ENCODE assay signal across 17 cellular contexts in genomic region chr2:64604929-64605550, GRCh38. TPM values are rescaled to one million over a fixed set of nuclear protein-coding genes. Genes with fewer than 3 reads are reported as not detected.
DNase-seq lines count a peak whose midpoint lies in the region; ATAC-seq, FAIRE-seq and TF ChIP-seq lines count a peak whose summit lies in the region.
"Had no signal": no experiment of that assay in that cellular context is flagged by ENCODE, and none has a peak within 500 bp of the region (broad histone marks: within the 10 kb centered on the region; RNA-seq: fewer than 3 reads in every experiment).

No MANE protein-coding gene starts in this region.

- DNase-seq in SK-N-SH (no peak), astrocyte of the spinal cord (ENCODE audit: low read depth, low spot score) (peak; percentile 23), keratinocyte (ENCODE audit: low read depth, low spot score) (no peak), stromal cell of bone marrow (ENCODE audit: low read depth) (peak; percentile 85), RCC 7860 (ENCODE audit: low spot score) (no peak), SKM-1 treated with dmso at 0.1 percent for 144 hours (lab: John Stamatoyannopoulos, UW; ENCODE audit: unreplicated experiment) (no peak)
- DNase-seq: activated CD4-positive, alpha-beta T cell treated with anti-CD3 and anti-CD28 coated beads, Interleukin-2, amount 50 U/mL, for 1 hour; activated naive CD4-positive, alpha-beta T cell treated with Interleukin-2 at 50 U/mL for 16 hours; DMS 273 treated with DMSO at 0.1 percent for 48 hours; H9; heart left ventricle; NCI-H1417; NK-92 treated with Interleukin-12 subunit alpha and Interleukin-12 subunit beta, amount 100 ng/mL, for 24 hours had no signal

- H3K9me3 ChIP-seq in SK-N-SH = no peaks in the 10 kb centered on the region
- H3K9me3 ChIP-seq in keratinocyte (ENCODE audit: control insufficient read depth, low read depth, low read length) = peaks cover 3% of the 10 kb centered on the region
- H3K9me3 ChIP-seq: tibial nerve had no signal

- WGBS in SK-N-SH (ENCODE audit: low lambda C conversion rate) = 68% methylated on average over 6 of the region's 6 CpGs

- H3K4me3 ChIP-seq in SK-N-SH (ENCODE audit: low read depth in 2 of 2, low read length in 1 of 2) (no peak overlapping the region), astrocyte of the spinal cord (ENCODE audit: low read depth, low read length) (no peak overlapping the region), keratinocyte (ENCODE audit: control insufficient read depth in 2 of 3, extremely low read depth in 1 of 3, insufficient read depth in 2 of 3, low read depth in 1 of 3, low read length in 3 of 3) (no peak overlapping the region)
- H3K4me3 ChIP-seq: heart left ventricle, tibial nerve had no signal

- H3K27me3 ChIP-seq in SK-N-SH (ENCODE audit: insufficient read depth) (no peaks in the 10 kb centered on the region), keratinocyte (ENCODE audit: control insufficient read depth, extremely low read depth, insufficient read depth, low read length) (no peaks in the 10 kb centered on the region)
- H3K27me3 ChIP-seq: heart left ventricle, tibial nerve had no signal

- no peaks in the 10 kb centered on the region for H3F3A ChIP-seq in SK-N-SH (replicated peaks; ENCODE audit: insufficient read depth)

- peaks cover 0 to 2% of the 10 kb centered on the region in 2 experiments; a peak in 1 of 4 replicates for H3K4me1 ChIP-seq in SK-N-SH (ENCODE audit: control insufficient read depth in 1 of 2, insufficient read depth in 2 of 2, low read depth in 1 of 2, low read length in 1 of 2)
- peaks cover 40% of the 10 kb centered on the region for H3K4me1 ChIP-seq in keratinocyte (ENCODE audit: control insufficient read depth, extremely low read depth, insufficient read depth, low read length)

- H3K27ac ChIP-seq in SK-N-SH (ENCODE audit: low read depth in 2 of 2, low read length in 1 of 2) = no peak overlapping the region
- peak overlapping the region; percentile 22 for H3K27ac ChIP-seq in keratinocyte (ENCODE audit: control insufficient read depth, insufficient read depth, low read length)
- H3K27ac ChIP-seq: heart left ventricle, tibial nerve had no signal

- H3K9me1 ChIP-seq in keratinocyte (ENCODE audit: control insufficient read depth, extremely low read depth, insufficient read depth, low read length) = no peaks in the 10 kb centered on the region

- H3K4me2 ChIP-seq in SK-N-SH (no peak overlapping the region), keratinocyte (ENCODE audit: control insufficient read depth, extremely low read depth, insufficient read depth, low read depth, low read length) (no peak overlapping the region)

- H2AFZ ChIP-seq in SK-N-SH (ENCODE audit: low read depth) (no peak overlapping the region), keratinocyte (ENCODE audit: control insufficient read depth, low read length) (no peak overlapping the region)

- ATAC-seq in SK-N-SH treated with all-trans-retinoic acid at 6 μM for 48 hours (peak; percentile 62; the same call in 2 of the 3 replicates), GM19035 (IDR thresholded peaks at IDR 0.05; ENCODE audit: unreplicated experiment) (no peak)
- ATAC-seq: heart left ventricle had no signal

- in situ Hi-C loops in astrocyte of the spinal cord (cut with HindIII; ENCODE audit: low sequenced_read_pairs) = no loop called here

- CTCF ChIA-PET in SK-N-SH (lab: Yijun Ruan, JAX) = interaction anchor here (0.8 to 1.2 kb wide), 2 partner anchors 13 to 268 kb away, joined by 3 to 4 read pairs; no protein-coding TSS in a partner anchor

- H3K36me3 ChIP-seq in SK-N-SH (replicated peaks in 1 of 2; ENCODE audit: control insufficient read depth in 1 of 2, insufficient read depth in 2 of 2, low read length in 1 of 2) (no peaks in the 10 kb centered on the region), keratinocyte (ENCODE audit: control insufficient read depth in 2 of 2, extremely low read depth in 1 of 2, insufficient read depth in 2 of 2, low read length in 2 of 2) (no peaks in the 10 kb centered on the region)
- H3K36me3 ChIP-seq: heart left ventricle, tibial nerve had no signal

- POLR2A ChIA-PET in SK-N-SH (lab: Yijun Ruan, JAX) = no interaction called here

- FAIRE-seq in keratinocyte (lab: Jason Lieb, UNC) (no peak), RCC 7860 (lab: Jason Lieb, UNC) (no peak)
- FAIRE-seq: A204.1 had no signal

- no peak for TF ChIP-seq RAD21 in SK-N-SH (IDR thresholded peaks at IDR 0.05; ENCODE audit: low read length)

- H4K20me1 ChIP-seq in SK-N-SH (ENCODE audit: insufficient read depth) (no peaks in the 10 kb centered on the region), keratinocyte (ENCODE audit: control insufficient read depth, extremely low read depth, insufficient read depth, low read length) (no peaks in the 10 kb centered on the region)

- H3K9ac ChIP-seq in SK-N-SH (no peak overlapping the region), keratinocyte (ENCODE audit: control insufficient read depth, extremely low read depth, insufficient read depth, low read length) (no peak overlapping the region)

- dilution Hi-C loops in keratinocyte (cut with MboI; ENCODE audit: extremely low pct_ligation_motif_present, low sequenced_read_pairs) = no loop called here

- TF ChIP-seq EP300 in SK-N-SH (IDR thresholded peaks at IDR 0.05; ENCODE audit: borderline replicate concordance in 1 of 2, low read depth in 1 of 2, low read length in 1 of 2) = no peak

- H3K9me2 ChIP-seq in SK-N-SH = no peaks in the 10 kb centered on the region

- no peaks in the 10 kb centered on the region for H3K79me2 ChIP-seq in SK-N-SH (ENCODE audit: insufficient read depth)
- H3K79me2 ChIP-seq in keratinocyte (ENCODE audit: control insufficient read depth, insufficient read depth, low read length) = no peaks in the 10 kb centered on the region

- no peak for TF ChIP-seq CTCF in SK-N-SH (IDR thresholded peaks at IDR 0.05)
- TF ChIP-seq CTCF in astrocyte of the spinal cord (IDR thresholded peaks at IDR 0.05; ENCODE audit: low read depth, low read length) = no peak
- no peak for TF ChIP-seq CTCF in keratinocyte (optimal IDR thresholded peaks at IDR 0.05 in 1 of 3, IDR thresholded peaks at IDR 0.05 in 1 of 3, conservative IDR thresholded peaks at IDR 0.05 in 1 of 3; ENCODE audit: extremely low read depth in 1 of 3, insufficient read depth in 2 of 3, low read length in 3 of 3)

TF ChIP-seq in SK-N-SH treated with all-trans-retinoic acid at 6 μM for 48 hours, 23 proteins besides CTCF, POLR2A, EP300 and RAD21 (continues in another document):
- TF ChIP-seq GLIS3 (CRISPR knock-in tag; IDR thresholded peaks at IDR 0.05) = no peak
- no peak for TF ChIP-seq ARNTL (CRISPR knock-in tag; IDR thresholded peaks at IDR 0.05; ENCODE audit: borderline replicate concordance, low read depth)
- TF ChIP-seq CREB5 (CRISPR knock-in tag; IDR thresholded peaks at IDR 0.05; ENCODE audit: low read depth) = no peak

TF ChIP-seq in SK-N-SH, 30 proteins besides CTCF, POLR2A, EP300 and RAD21:
- TF ChIP-seq YY1 (IDR thresholded peaks at IDR 0.05; ENCODE audit: low read depth) = no peak
- no peak for TF ChIP-seq RCOR1 (IDR thresholded peaks at IDR 0.05; ENCODE audit: low read length)
- TF ChIP-seq USF1 (IDR thresholded peaks at IDR 0.05; ENCODE audit: borderline replicate concordance, low read depth) = no peak
- TF ChIP-seq TAF1 (IDR thresholded peaks at IDR 0.05; ENCODE audit: borderline replicate concordance, low read depth, low read length) = no peak

RNA-seq across cellular contexts. Expression of gene SERTAD2, which starts 48.7 kb away (rescaled TPM):
- 8.8 and 9.1 TPM in 2 replicates for polyA plus RNA-seq in SK-N-SH (2012; rRNA removed)
- 11.3 and 12.6 TPM in 2 replicates for polyA plus RNA-seq in SK-N-SH (2012; cell fraction: cytosol; rRNA removed)
- 5.9 and 7.3 TPM in 2 replicates for polyA plus RNA-seq in SK-N-SH (2012; cell fraction: nucleus; rRNA removed)
- 11.2 to 13.4 TPM (median 13.1 TPM) in 3 replicates for polyA plus RNA-seq in keratinocyte
- 13.1 TPM for polyA plus RNA-seq in keratinocyte (2011; ENCODE audit: low read depth)
- 10.2 and 14.2 TPM in 2 replicates for polyA plus RNA-seq in keratinocyte (2011; cell fraction: cytosol; rRNA removed)
- polyA plus RNA-seq in keratinocyte (2011; cell fraction: nucleus; rRNA removed) = 20.6 and 23.7 TPM in 2 replicates
- polyA plus RNA-seq in keratinocyte (2012; ENCODE audit: low replicate concordance) = 16.7 and 27.2 TPM in 2 replicates
- polyA minus RNA-seq in keratinocyte = 13.2 to 19.6 TPM (median 16.9 TPM) in 3 replicates
- 15.2 TPM for polyA minus RNA-seq in keratinocyte (2011; cell fraction: cytosol; rRNA and poly(A)+ RNA removed)
- polyA minus RNA-seq in keratinocyte (2011; cell fraction: nucleus; rRNA and poly(A)+ RNA removed) = 12.3 and 23.7 TPM in 2 replicates

Comparison
In these comparisons a context has a peak if more than half of its experiments do, and no peak if none do; other contexts are left out.
1. DNase-seq: peak in astrocyte of the spinal cord (single experiment) and stromal cell of bone marrow (single experiment); none in SK-N-SH (single experiment), keratinocyte (single experiment), RCC 7860 (single experiment) and SKM-1 treated with dmso at 0.1 percent for 144 hours (single experiment).